In genomic region chr9:129558551-129559505, GRCh38 we compare ENCODE assay signal across 15 cellular contexts.
A peak's percentile ranks its signal among the peaks of the same experiment; 100 is the strongest.
DNase-seq lines count a peak whose midpoint lies in the region; ATAC-seq and TF ChIP-seq lines count a peak whose summit lies in the region.
"Had no signal": no experiment of that assay in that cellular context is flagged by ENCODE, and none has a peak within 500 bp of the region (broad histone marks: within the 10 kb centered on the region; RNA-seq: fewer than 3 reads in every experiment).

No MANE protein-coding gene starts in this region.

- peak overlapping the region; percentile 96 for H2BK5ac ChIP-seq in neuronal stem cell (ENCODE audit: low read length)

- in situ Hi-C loops in brain microvascular endothelial cell (cut with HindIII; ENCODE audit: low pct_ligation_motif_present, low sequenced_read_pairs) = no loop called here

- H3K4me1 ChIP-seq in hepatocyte (ENCODE audit: insufficient read depth) (peaks cover 42% of the 10 kb centered on the region), neuronal stem cell (ENCODE audit: control insufficient read depth in 2 of 2, insufficient read depth in 1 of 2, low read depth in 1 of 2, low read length in 2 of 2) (peaks cover 51 to 61% of the 10 kb centered on the region in 2 donors), aorta (ENCODE audit: control insufficient read depth in 1 of 2, insufficient read depth in 2 of 2, low read length in 2 of 2) (no peaks in the 10 kb centered on the region), spleen (peaks cover 0 to 48% (median 24%) of the 10 kb centered on the region in 6 donors)

- H2AFZ ChIP-seq in hepatocyte (no peak overlapping the region), neuronal stem cell (ENCODE audit: low read length) (no peak overlapping the region)

- 54% methylated on average over 19 of the region's 21 CpGs for WGBS in hepatocyte (ENCODE audit: low lambda C conversion rate, missing lambda C conversion rate)
- no CpG with 5 or more reads among the region's 21 CpGs for WGBS in neuronal stem cell (ENCODE audit: extremely low coverage in 2 of 2, insufficient read length in 2 of 2, insufficient replicate concordance in 1 of 2), 2 donors
- WGBS in aorta, 2 donors = 85 to 86% methylated on average over 17 to 21 of the region's 21 CpGs
- 57 to 70% (median 62%) methylated on average over 19 to 21 of the region's 21 CpGs for WGBS in spleen, 5 donors

- H3K9me2 ChIP-seq in hepatocyte (replicated peaks; ENCODE audit: insufficient read depth) = no peaks in the 10 kb centered on the region

- no peak overlapping the region for H3K14ac ChIP-seq in neuronal stem cell (ENCODE audit: low read length)

- peak overlapping the region; percentile 99 for H4K91ac ChIP-seq in neuronal stem cell (ENCODE audit: low read depth, low read length, poor library complexity)

- no peak for TF ChIP-seq POLR2A in spleen (IDR thresholded peaks at IDR 0.05)

- no peak for TF ChIP-seq CTCF in hepatocyte (IDR thresholded peaks at IDR 0.05; ENCODE audit: poor library complexity)
- TF ChIP-seq CTCF in brain microvascular endothelial cell (IDR thresholded peaks at IDR 0.05; ENCODE audit: low read depth, low read length, missing control alignments) = no peak
- no peak for TF ChIP-seq CTCF in spleen (IDR thresholded peaks at IDR 0.05 in 8 of 11, conservative IDR thresholded peaks at IDR 0.05 in 3 of 11)

- H3K4me3 ChIP-seq in hepatocyte (no peak overlapping the region), neuronal stem cell (ENCODE audit: low read length in 2 of 2) (no peak overlapping the region), aorta (ENCODE audit: low read length in 2 of 2) (no peak overlapping the region), brain microvascular endothelial cell (ENCODE audit: low read depth, low read length) (no peak overlapping the region), spleen (no peak overlapping the region)

- peak overlapping the region; percentile 90 for H2BK120ac ChIP-seq in neuronal stem cell (ENCODE audit: low read depth, low read length)

- H2BK15ac ChIP-seq in neuronal stem cell (ENCODE audit: low read length) = peak overlapping the region; percentile 41

- no peaks in the 10 kb centered on the region for H3K27me3 ChIP-seq in hepatocyte
- no peaks in the 10 kb centered on the region for H3K27me3 ChIP-seq in neuronal stem cell (ENCODE audit: control insufficient read depth in 3 of 3, insufficient read depth in 3 of 3, low read depth in 1 of 3, low read length in 3 of 3)
- H3K27me3 ChIP-seq in aorta (ENCODE audit: control insufficient read depth in 1 of 2, insufficient read depth in 2 of 2, low read length in 1 of 2) = no peaks in the 10 kb centered on the region
- H3K27me3 ChIP-seq in brain microvascular endothelial cell (replicated peaks) = no peaks in the 10 kb centered on the region
- peaks cover 0 to 3% (median 0%) of the 10 kb centered on the region in 7 donors for H3K27me3 ChIP-seq in spleen (replicated peaks in 1 of 7)

- peak overlapping the region; percentile 91 for H3K4ac ChIP-seq in neuronal stem cell (ENCODE audit: low read length)

- H3K79me2 ChIP-seq in hepatocyte = no peaks in the 10 kb centered on the region

- no peaks in the 10 kb centered on the region for H4K20me1 ChIP-seq in hepatocyte (ENCODE audit: insufficient read depth, poor library complexity, severe bottlenecking)

- no peak overlapping the region for H4K8ac ChIP-seq in neuronal stem cell (ENCODE audit: low read depth, low read length)

- H3K36me3 ChIP-seq in hepatocyte (replicated peaks; ENCODE audit: insufficient read depth, low read depth) (no peaks in the 10 kb centered on the region), neuronal stem cell (replicated peaks in 1 of 2; ENCODE audit: control insufficient read depth in 2 of 2, insufficient read depth in 2 of 2, low read length in 2 of 2) (no peaks in the 10 kb centered on the region), aorta (ENCODE audit: control insufficient read depth in 1 of 2, insufficient read depth in 2 of 2, low read length in 1 of 2) (no peaks in the 10 kb centered on the region), brain microvascular endothelial cell (replicated peaks) (no peaks in the 10 kb centered on the region), spleen (no peaks in the 10 kb centered on the region)

- H3K4me2 ChIP-seq in hepatocyte = peak overlapping the region; percentile 20
- H3K4me2 ChIP-seq in neuronal stem cell (ENCODE audit: insufficient read depth, low read length, poor library complexity, severe bottlenecking) = peak overlapping the region; percentile 43

- intact Hi-C loops in aorta (cut with DNase I) = no loop called here
- intact Hi-C loops in spleen (cut with DNase I; ENCODE audit: low total_unique reads) = no loop called here

- no peak for ATAC-seq in aorta (ENCODE audit: low FRiP score)
- ATAC-seq: activated CD4-positive, alpha-beta T cell treated with anti-CD3 and anti-CD28 coated beads for 36 hours; activated T-helper 17 cell treated with anti-CD3 and anti-CD28 coated beads, Interleukin-2, amount 50 U/mL, for 72 hours; stimulated activated naive CD8-positive, alpha-beta T cell treated with anti-CD3 and anti-CD28 coated beads, Interleukin-15, Interleukin-2, amounts not matched to agents 100 U/mL and 50 U/mL, for 24 hours had no signal

- peak overlapping the region; percentile 100 for H2BK12ac ChIP-seq in neuronal stem cell (ENCODE audit: low read length)

- H3K23ac ChIP-seq in neuronal stem cell (ENCODE audit: low read depth, low read length, poor library complexity) = no peak overlapping the region

- H3K18ac ChIP-seq in neuronal stem cell (ENCODE audit: low read length) = peak overlapping the region; percentile 96

- H3K9me3 ChIP-seq in hepatocyte (ENCODE audit: low read depth) = no peaks in the 10 kb centered on the region
- no peaks in the 10 kb centered on the region for H3K9me3 ChIP-seq in neuronal stem cell (replicated peaks in 1 of 2; ENCODE audit: control insufficient read depth in 2 of 2, insufficient read depth in 1 of 2, low read depth in 1 of 2, low read length in 2 of 2)
- no peaks in the 10 kb centered on the region for H3K9me3 ChIP-seq in aorta (ENCODE audit: control insufficient read depth, low read length)
- no peaks in the 10 kb centered on the region for H3K9me3 ChIP-seq in spleen

- DNase-seq in ELF-1 (ENCODE audit: low read depth, low spot score) (peak; percentile 79), NCI-H524 treated with DMSO at 0.1 percent for 48 hours (lab: John Stamatoyannopoulos, UW) (peak; percentile 9), hepatocyte (ENCODE audit: low spot score) (peak; percentile 81), neuronal stem cell (ENCODE audit: low spot score) (no peak), inferior parietal cortex (ENCODE audit: extremely low spot score) (no peak), aorta (no peak), brain microvascular endothelial cell (no peak), spleen (no peak)
- DNase-seq: activated CD4-positive, alpha-beta T cell treated with anti-CD3 and anti-CD28 coated beads for 36 hours; head of caudate nucleus; midbrain; stimulated activated CD4-positive, alpha-beta T cell treated with anti-CD3 and anti-CD28 coated beads, Interleukin-4, amount 100 ng/mL, for 4 hours; stimulated activated naive CD8-positive, alpha-beta T cell treated with anti-CD3 and anti-CD28 coated beads, Interleukin-15, Interleukin-2, amounts not matched to agents 100 U/mL and 50 U/mL, for 24 hours; T-helper 1 cell had no signal

- peak overlapping the region; percentile 84 for H3K27ac ChIP-seq in hepatocyte
- H3K27ac ChIP-seq in neuronal stem cell (replicated peaks; ENCODE audit: low read length) = peak overlapping the region; percentile 83
- H3K27ac ChIP-seq in aorta (ENCODE audit: low read depth in 1 of 2, low read length in 2 of 2) = no peak overlapping the region
- H3K27ac ChIP-seq in brain microvascular endothelial cell = no peak overlapping the region
- peak overlapping the region in 2 of 8 donors; percentile 17 to 57 for H3K27ac ChIP-seq in spleen

- H3K79me1 ChIP-seq in neuronal stem cell (ENCODE audit: low read depth, low read length) = peaks cover 3% of the 10 kb centered on the region

- peak overlapping the region; percentile 34 for H3K9ac ChIP-seq in neuronal stem cell (ENCODE audit: low read depth, low read length, poor library complexity)

- H2AK5ac ChIP-seq in neuronal stem cell (ENCODE audit: low read depth, low read length) = peak overlapping the region; percentile 100

Comparison
In these comparisons a context has a peak if more than half of its experiments do, and no peak if none do; other contexts are left out.
1. DNase-seq: peak in ELF-1 (single experiment), NCI-H524 treated with DMSO at 0.1 percent for 48 hours (single experiment) and hepatocyte (single experiment); none in neuronal stem cell (single experiment), inferior parietal cortex (single experiment), aorta (0 of 2), brain microvascular endothelial cell (single experiment) and spleen (single experiment).
2. H3K27ac ChIP-seq: peak in hepatocyte (single experiment) and neuronal stem cell (single experiment); none in aorta (0 of 2) and brain microvascular endothelial cell (single experiment).